22 cellular contexts compared by ENCODE assay signal in genomic region chr11:134405436-134405835, GRCh38. TPM values are rescaled to one million over a fixed set of nuclear protein-coding genes. Genes with fewer than 3 reads are reported as not detected.
DNase-seq lines count a peak whose midpoint lies in the region; ATAC-seq, FAIRE-seq and TF ChIP-seq lines count a peak whose summit lies in the region.
"Had no signal": no experiment of that assay in that cellular context is flagged by ENCODE, and none has a peak within 500 bp of the region (broad histone marks: within the 10 kb centered on the region; RNA-seq: fewer than 3 reads in every experiment).

No MANE protein-coding gene starts in this region.

- H3K27me3 ChIP-seq in HepG2 (ENCODE audit: control insufficient read depth in 1 of 2, insufficient read depth in 2 of 2, low read length in 2 of 2), result peaks cover 3 to 43% of the 10 kb centered on the region in 2 experiments; a peak in 4 of 5 replicates

- no peak overlapping the region for H2AFZ ChIP-seq in HepG2 (ENCODE audit: low read length)
- H2AFZ ChIP-seq: GM23248 had no signal

- no CpG with 5 or more reads among the region's 8 CpGs for WGBS in HepG2 (ENCODE audit: low lambda C conversion rate)

- H3K36me3 ChIP-seq in HepG2 (replicated peaks in 1 of 2; ENCODE audit: control insufficient read depth in 1 of 2, insufficient read depth in 2 of 2, low read length in 2 of 2), result no peaks in the 10 kb centered on the region
- H3K36me3 ChIP-seq: BLaER1 treated with 17β-estradiol and CSF1 and Interleukin-3, amounts not matched to agents 10 nM and 100 nM had no signal

- peaks cover 0 to 12% of the 10 kb centered on the region in 2 donors for H3K27me3 Mint-ChIP-seq in natural killer cell (ENCODE audit: low read depth in 2 of 2)
- H3K27me3 Mint-ChIP-seq in natural killer cell treated with Interleukin-12 subunit alpha and Interleukin-12 subunit beta and Interleukin-15 and Interleukin-18, amount 100 ng/mL, for 72 hours, result peaks cover 0 to 6% of the 10 kb centered on the region in 2 donors

- BruUV-seq in HepG2 (replicated peaks; lab: Mats Ljungman, UMichigan), result no TSS peak

- H4K20me1 ChIP-seq in HepG2 (ENCODE audit: insufficient read depth, low read length), result no peaks in the 10 kb centered on the region

- TF ChIP-seq CTCF in natural killer cell (IDR thresholded peaks at IDR 0.05), result no peak
- TF ChIP-seq CTCF in HepG2 (CRISPR knock-in tag; IDR thresholded peaks at IDR 0.05), result no peak

- H3K9ac ChIP-seq in HepG2 (ENCODE audit: insufficient read depth, low read depth, low read length), result no peak overlapping the region
- H3K9ac ChIP-seq: BLaER1 treated with 17β-estradiol and CSF1 and Interleukin-3, amounts not matched to agents 10 nM and 100 nM; GM23248 had no signal

- CTCF ChIA-PET in HepG2 (lab: Yijun Ruan, JAX; ENCODE audit: low intra/inter-chr PET ratio, low total read pairs), result no interaction called here

- H3K36me3 Mint-ChIP-seq in natural killer cell, result no peaks in the 10 kb centered on the region
- no peaks in the 10 kb centered on the region for H3K36me3 Mint-ChIP-seq in natural killer cell treated with Interleukin-12 subunit alpha and Interleukin-12 subunit beta and Interleukin-15 and Interleukin-18, amount 100 ng/mL, for 72 hours
- H3K36me3 Mint-ChIP-seq: CD8-positive, alpha-beta T cell; IgD-negative memory B cell had no signal

- peak overlapping the region; percentile 61 to 71 for H3K27ac Mint-ChIP-seq in natural killer cell
- peak overlapping the region in 1 of 2 donors; percentile 53 for H3K27ac Mint-ChIP-seq in natural killer cell treated with Interleukin-12 subunit alpha and Interleukin-12 subunit beta and Interleukin-15 and Interleukin-18, amount 100 ng/mL, for 72 hours
- H3K27ac Mint-ChIP-seq: B cell; CD8-positive, alpha-beta T cell; HFFc6; IgD-negative memory B cell had no signal

- H3K9me3 ChIP-seq in HepG2 (ENCODE audit: low read length), result no peaks in the 10 kb centered on the region

- DNase-seq in natural killer cell, result no peak
- no peak for DNase-seq in natural killer cell treated with Interleukin-12 subunit alpha and Interleukin-12 subunit beta and Interleukin-15 and Interleukin-18, amount 100 ng/mL, for 72 hours (ENCODE audit: low spot score)
- no peak for DNase-seq in HepG2 (ENCODE audit: low spot score)
- no peak for DNase-seq in NCI-H2029 treated with DMSO at 0.1 percent for 48 hours (lab: John Stamatoyannopoulos, UW)
- no peak for DNase-seq in stimulated activated naive CD8-positive, alpha-beta T cell treated with anti-CD3 and anti-CD28 coated beads, Interleukin-15, Interleukin-2, amounts not matched to agents 100 U/mL and 50 U/mL, for 24 hours
- DNase-seq: CD8-positive, alpha-beta T cell; COR-L47; DMS 273 treated with DMSO at 0.1 percent for 48 hours; DMS53; DND-41; EL; GM23248; HFFc6 had no signal

- H3K4me3 ChIP-seq in HepG2 (replicated peaks in 1 of 3; ENCODE audit: insufficient read depth in 1 of 3, low read depth in 2 of 3, low read length in 3 of 3), result no peak overlapping the region
- H3K4me3 ChIP-seq: BLaER1 treated with 17β-estradiol and CSF1 and Interleukin-3, amounts not matched to agents 10 nM and 100 nM; GM23248 had no signal

- TF ChIP-seq EP300 in HepG2 (IDR thresholded peaks at IDR 0.05; ENCODE audit: low read depth in 2 of 2, low read length in 2 of 2) (no peak), HepG2 (CRISPR knock-in tag; IDR thresholded peaks at IDR 0.05; ENCODE audit: borderline replicate concordance) (no peak)

- TF ChIP-seq POLR2A in HepG2 (IDR thresholded peaks at IDR 0.05; ENCODE audit: insufficient read depth in 1 of 2, low read depth in 2 of 2, low read length in 2 of 2), result no peak

- H3K4me2 ChIP-seq in HepG2 (ENCODE audit: low read depth, low read length), result no peak overlapping the region

- peaks cover 45 to 67% of the 10 kb centered on the region in 2 donors for H3K4me1 Mint-ChIP-seq in natural killer cell
- H3K4me1 Mint-ChIP-seq in natural killer cell treated with Interleukin-12 subunit alpha and Interleukin-12 subunit beta and Interleukin-15 and Interleukin-18, amount 100 ng/mL, for 72 hours (ENCODE audit: low read depth in 2 of 2), result peaks cover 44 to 50% of the 10 kb centered on the region in 2 donors
- H3K4me1 Mint-ChIP-seq: B cell had no signal

- H3K4me3 Mint-ChIP-seq in natural killer cell, result no peak overlapping the region
- H3K4me3 Mint-ChIP-seq in natural killer cell treated with Interleukin-12 subunit alpha and Interleukin-12 subunit beta and Interleukin-15 and Interleukin-18, amount 100 ng/mL, for 72 hours, result no peak overlapping the region
- H3K4me3 Mint-ChIP-seq: B cell; CD8-positive, alpha-beta T cell; HFFc6; IgD-negative memory B cell had no signal

- no peak for TF ChIP-seq RAD21 in HepG2 (CRISPR knock-in tag; IDR thresholded peaks at IDR 0.05)

- FAIRE-seq in HepG2 (lab: Jason Lieb, UNC), result no peak
- FAIRE-seq: G401.6, GM12891, GM19239, HTR-8/SVneo had no signal

- POLR2A ChIA-PET in HepG2 (lab: Yijun Ruan, JAX), result no interaction called here

- no peaks in the 10 kb centered on the region for H3K4me1 ChIP-seq in HepG2 (ENCODE audit: insufficient read depth, low read length)

- H3K27ac ChIP-seq in cingulate gyrus (ENCODE audit: low read depth, low read length), result peak overlapping the region; percentile 19
- no peak overlapping the region for H3K27ac ChIP-seq in HepG2 (ENCODE audit: extremely low read length, insufficient read depth, low read length)
- H3K27ac ChIP-seq: BLaER1 treated with 17β-estradiol and CSF1 and Interleukin-3, amounts not matched to agents 10 nM and 100 nM; GM23248 had no signal

- intact Hi-C loops in natural killer cell (cut with micrococcal nuclease) (no loop called here), HepG2 (cut with micrococcal nuclease; ENCODE audit: unreplicated experiment) (no loop called here)

- no peaks in the 10 kb centered on the region for H3K79me2 ChIP-seq in HepG2 (ENCODE audit: insufficient read depth, low read length)

- ATAC-seq in natural killer cell (no peak), HepG2 (no peak)
- no peak for ATAC-seq in natural killer cell treated with Interleukin-12 subunit alpha and Interleukin-12 subunit beta and Interleukin-15 and Interleukin-18, amount 100 ng/mL, for 72 hours
- no peak for ATAC-seq in stimulated activated naive CD8-positive, alpha-beta T cell treated with anti-CD3 and anti-CD28 coated beads, Interleukin-15, Interleukin-2, amounts not matched to agents 100 U/mL and 50 U/mL, for 24 hours
- ATAC-seq: CD8-positive, alpha-beta T cell; HCT116 had no signal

- no peaks in the 10 kb centered on the region for H3K9me3 Mint-ChIP-seq in natural killer cell
- no peaks in the 10 kb centered on the region for H3K9me3 Mint-ChIP-seq in natural killer cell treated with Interleukin-12 subunit alpha and Interleukin-12 subunit beta and Interleukin-15 and Interleukin-18, amount 100 ng/mL, for 72 hours
- H3K9me3 Mint-ChIP-seq: CD8-positive, alpha-beta T cell had no signal

- in situ Hi-C loops in HepG2 (cut with HindIII; ENCODE audit: extremely low pct_ligation_motif_present, low pct_unique_long_range_greater_than_20kb), result no loop called here

TF ChIP-seq in HepG2, 621 proteins besides CTCF, POLR2A, EP300 and RAD21 (continues in another document):
- TF ChIP-seq SMARCE1 (IDR thresholded peaks at IDR 0.05; ENCODE audit: borderline replicate concordance) (no peak), CEBPB (IDR thresholded peaks at IDR 0.05; ENCODE audit: borderline replicate concordance, low read depth, low read length) (0 out of 2 replicates have a peak, but pooled peaks have one; percentile 27)

RNA-seq across cellular contexts. Expression of gene B3GAT1, which starts 6.6 kb away (rescaled TPM):
- total RNA-seq in natural killer cell (10 to 100 TPM; 41.3 to 78.4 (median 65.1) TPM), HepG2 (2016; rRNA removed; fragmentation: Illumina TruSeq; extraction: Trizol) (not detected in 2 replicates)
- 10 to 100 TPM in 1 of 2 donors, 1 to 10 TPM in 1; 5.4 to 10.2 TPM for total RNA-seq in natural killer cell treated with Interleukin-12 subunit alpha and Interleukin-12 subunit beta and Interleukin-15 and Interleukin-18, amount 100 ng/mL, for 72 hours
- not detected in 2 replicates for total RNA-seq in HepG2 (2016; cell fraction: cytosol; rRNA removed; fragmentation: Illumina TruSeq; extraction: Trizol; ENCODE audit: low read depth)
- total RNA-seq in HepG2 (2016; cell fraction: insoluble cytoplasmic fraction; rRNA removed; fragmentation: Illumina TruSeq; extraction: Trizol), result not detected in 2 replicates
- total RNA-seq in HepG2 (2016; cell fraction: membrane; rRNA removed; fragmentation: Illumina TruSeq; extraction: Trizol), result not detected in 2 replicates
- total RNA-seq in HepG2 (2016; cell fraction: nucleus; rRNA removed; fragmentation: Illumina TruSeq; extraction: Trizol), result not detected in 2 replicates
- polyA plus RNA-seq in HepG2 (2011; rRNA removed), result not detected in 2 replicates
- polyA plus RNA-seq in HepG2 (2011; cell fraction: cytosol; rRNA removed), result not detected in 2 replicates
- not detected in 2 replicates for polyA plus RNA-seq in HepG2 (2011; cell fraction: nucleus; rRNA removed)
- polyA plus RNA-seq in HepG2 (2012), result not detected in 2 replicates
- polyA plus RNA-seq in HepG2 (2016; cell fraction: cytosol; fragmentation: Illumina TruSeq; extraction: Trizol; ENCODE audit: low read depth), result not detected in 2 replicates
- not detected in 2 replicates for polyA plus RNA-seq in HepG2 (2016; cell fraction: insoluble cytoplasmic fraction; fragmentation: Illumina TruSeq; extraction: Trizol; ENCODE audit: low read depth)
- not detected in 2 replicates for polyA plus RNA-seq in HepG2 (2016; cell fraction: membrane; fragmentation: Illumina TruSeq; extraction: Trizol; ENCODE audit: low read depth)
- polyA plus RNA-seq in HepG2 (2016; cell fraction: nucleus; fragmentation: Illumina TruSeq; extraction: Trizol; ENCODE audit: insufficient read depth, low read depth), result not detected in 2 replicates
- not detected in 2 replicates for polyA minus RNA-seq in HepG2 (2011; rRNA and poly(A)+ RNA removed; ENCODE audit: low replicate concordance)
- not detected in 2 replicates for polyA minus RNA-seq in HepG2 (2011; cell fraction: cytosol; rRNA and poly(A)+ RNA removed)
- polyA minus RNA-seq in HepG2 (2011; cell fraction: nucleus; rRNA and poly(A)+ RNA removed), result not detected in 2 replicates
- total RNA-seq: B cell, GM23248, HFFc6 had no signal
- polyA plus RNA-seq: GM23248, IgD-negative memory B cell had no signal
